ENCODE assay signal across 16 cellular contexts in genomic region chr19:49107625-49108459, GRCh38. TPM values are rescaled to one million over a fixed set of nuclear protein-coding genes. Genes with fewer than 3 reads are reported as not detected.
DNase-seq lines count a peak whose midpoint lies in the region; ATAC-seq, FAIRE-seq and TF ChIP-seq lines count a peak whose summit lies in the region.
"Had no signal": no experiment of that assay in that cellular context is flagged by ENCODE, and none has a peak within 500 bp of the region (broad histone marks: within the 10 kb centered on the region; RNA-seq: fewer than 3 reads in every experiment).

No MANE protein-coding gene starts in this region.

- intact Hi-C loops in HepG2 (cut with micrococcal nuclease; ENCODE audit: unreplicated experiment) (no loop called here), right lobe of liver (cut with DNase I) (no loop called here), PC-9 (cut with micrococcal nuclease; ENCODE audit: unreplicated experiment) (no loop called here)

- no peaks in the 10 kb centered on the region for H3K9me2 ChIP-seq in PC-9 (ENCODE audit: insufficient read depth)

- ATAC-seq in HepG2 (no peak), right lobe of liver (no peak), esophagus mucosa (peak; percentile 30), GM21515 (IDR thresholded peaks at IDR 0.05; ENCODE audit: unreplicated experiment) (no peak), GM18502 (IDR thresholded peaks at IDR 0.05; ENCODE audit: poor library complexity, unreplicated experiment) (no peak)

- H3K79me2 ChIP-seq in HepG2 (ENCODE audit: insufficient read depth, low read length) (no peaks in the 10 kb centered on the region), PC-9 (ENCODE audit: low read depth) (no peaks in the 10 kb centered on the region)

- peaks cover 3% of the 10 kb centered on the region for H3K4me1 ChIP-seq in HepG2 (ENCODE audit: insufficient read depth, low read length)
- no peaks in the 10 kb centered on the region for H3K4me1 ChIP-seq in right lobe of liver
- no peaks in the 10 kb centered on the region for H3K4me1 ChIP-seq in PC-9 (replicated peaks; ENCODE audit: insufficient read depth)
- H3K4me1 ChIP-seq: Peyer's patch had no signal

- H2AFZ ChIP-seq in HepG2 (ENCODE audit: low read length) (no peak overlapping the region), PC-9 (no peak overlapping the region)

- TF ChIP-seq RAD21 in HepG2 (CRISPR knock-in tag; IDR thresholded peaks at IDR 0.05) = no peak

- WGBS in HepG2 (ENCODE audit: low lambda C conversion rate) = 98% methylated on average over 89 of the region's 93 CpGs
- WGBS in right lobe of liver (ENCODE audit: insufficient coverage, low coverage, low lambda C conversion rate, missing lambda C conversion rate) = 98% methylated on average over 33 of the region's 93 CpGs

- TF ChIP-seq POLR2A in HepG2 (IDR thresholded peaks at IDR 0.05; ENCODE audit: insufficient read depth in 1 of 2, low read depth in 2 of 2, low read length in 2 of 2) = no peak
- TF ChIP-seq POLR2A in right lobe of liver (IDR thresholded peaks at IDR 0.05) = no peak

- H4K20me1 ChIP-seq in HepG2 (ENCODE audit: insufficient read depth, low read length) = peaks cover 20% of the 10 kb centered on the region
- peaks cover 52% of the 10 kb centered on the region for H4K20me1 ChIP-seq in PC-9 (ENCODE audit: insufficient read depth)

- H3K9me3 ChIP-seq in HepG2 (ENCODE audit: low read length) = no peaks in the 10 kb centered on the region
- no peaks in the 10 kb centered on the region for H3K9me3 ChIP-seq in right lobe of liver
- H3K9me3 ChIP-seq in PC-9 (ENCODE audit: insufficient read depth, low read depth) = no peaks in the 10 kb centered on the region
- H3K9me3 ChIP-seq: Peyer's patch had no signal

- TF ChIP-seq EP300 in HepG2 (IDR thresholded peaks at IDR 0.05; ENCODE audit: low read depth in 2 of 2, low read length in 2 of 2) (no peak), HepG2 (CRISPR knock-in tag; IDR thresholded peaks at IDR 0.05; ENCODE audit: borderline replicate concordance) (no peak)

- in situ Hi-C loops in HepG2 (cut with HindIII; ENCODE audit: extremely low pct_ligation_motif_present, low pct_unique_long_range_greater_than_20kb) = no loop called here

- CTCF ChIA-PET in HepG2 (lab: Yijun Ruan, JAX; ENCODE audit: low intra/inter-chr PET ratio, low total read pairs) = interaction anchor here (1.8 kb wide), 1 partner anchor 10 kb away, joined by 7 read pairs; no protein-coding TSS in a partner anchor
- CTCF ChIA-PET in PC-9 (lab: Charles Lee) = interaction anchor here (0.7 to 0.8 kb wide), 2 partner anchors 86 to 108 kb away, joined by 3 to 5 read pairs; no protein-coding TSS in a partner anchor

- TF ChIP-seq CTCF in HepG2 (CRISPR knock-in tag; IDR thresholded peaks at IDR 0.05) = no peak
- no peak for TF ChIP-seq CTCF in right lobe of liver (IDR thresholded peaks at IDR 0.05)
- no peak for TF ChIP-seq CTCF in PC-9 (conservative IDR thresholded peaks at IDR 0.05)

- no peak overlapping the region for H3K9ac ChIP-seq in HepG2 (ENCODE audit: insufficient read depth, low read depth, low read length)

- H3K36me3 ChIP-seq in HepG2 (replicated peaks in 1 of 2; ENCODE audit: control insufficient read depth in 1 of 2, insufficient read depth in 2 of 2, low read length in 2 of 2) (peaks cover 13 to 61% of the 10 kb centered on the region in 2 experiments; a peak in 4 of 5 replicates), right lobe of liver (peaks cover 0 to 51% (median 16%) of the 10 kb centered on the region in 4 donors), PC-9 (ENCODE audit: low read depth) (peaks cover 32% of the 10 kb centered on the region)

- no peak for FAIRE-seq in HepG2 (lab: Jason Lieb, UNC)

- H3F3A ChIP-seq in PC-9 (ENCODE audit: insufficient read depth, low read depth) = peaks cover 72% of the 10 kb centered on the region

- H3K27ac ChIP-seq in HepG2 (ENCODE audit: extremely low read length, insufficient read depth, low read length) (no peak overlapping the region), right lobe of liver (no peak overlapping the region), PC-9 (no peak overlapping the region)
- H3K27ac ChIP-seq: Peyer's patch had no signal

- H3K4me2 ChIP-seq in HepG2 (ENCODE audit: low read depth, low read length) (no peak overlapping the region), PC-9 (no peak overlapping the region)

- H3K27me3 ChIP-seq in HepG2 (ENCODE audit: control insufficient read depth in 1 of 2, insufficient read depth in 2 of 2, low read length in 2 of 2) (no peaks in the 10 kb centered on the region), right lobe of liver (no peaks in the 10 kb centered on the region), PC-9 (ENCODE audit: insufficient read depth, low read depth) (no peaks in the 10 kb centered on the region)
- H3K27me3 ChIP-seq: Peyer's patch had no signal

- POLR2A ChIA-PET in HepG2 (lab: Yijun Ruan, JAX) = no interaction called here
- POLR2A ChIA-PET in PC-9 (lab: Charles Lee; ENCODE audit: unreplicated experiment) = no interaction called here

- H3K4me3 ChIP-seq in HepG2 (replicated peaks in 1 of 3; ENCODE audit: insufficient read depth in 1 of 3, low read depth in 2 of 3, low read length in 3 of 3) (no peak overlapping the region), right lobe of liver (no peak overlapping the region), PC-9 (no peak overlapping the region)
- H3K4me3 ChIP-seq: Peyer's patch had no signal

- BruUV-seq in HepG2 (replicated peaks; lab: Mats Ljungman, UMichigan) (TSS peak; percentile 45), PC-9 (replicated peaks; lab: Mats Ljungman, UMichigan) (TSS peak; percentile 16)

- no peak for DNase-seq in HepG2 (ENCODE audit: low spot score)
- DNase-seq in right lobe of liver = no peak
- DNase-seq in PC-9 = no peak
- no peak for DNase-seq in HuH-7.5 (ENCODE audit: low spot score)
- DNase-seq: CD8-positive, alpha-beta memory T cell; H7; NCI-H1092 treated with DMSO at 0.1 percent for 48 hours; NCI-H1694; NCI-H2107; Peyer's patch had no signal

RNA-seq across cellular contexts. Expression of gene LIN7B, which starts 6.3 kb away (rescaled TPM):
- 3.5 and 5.3 TPM in 2 replicates for total RNA-seq in HepG2 (2016; rRNA removed; fragmentation: Illumina TruSeq; extraction: Trizol)
- 5.6 and 7.0 TPM in 2 replicates for total RNA-seq in HepG2 (2016; cell fraction: cytosol; rRNA removed; fragmentation: Illumina TruSeq; extraction: Trizol; ENCODE audit: low read depth)
- total RNA-seq in HepG2 (2016; cell fraction: insoluble cytoplasmic fraction; rRNA removed; fragmentation: Illumina TruSeq; extraction: Trizol) = 2.9 and 5.2 TPM in 2 replicates
- 6.4 and 6.9 TPM in 2 replicates for total RNA-seq in HepG2 (2016; cell fraction: membrane; rRNA removed; fragmentation: Illumina TruSeq; extraction: Trizol)
- 3.4 and 4.1 TPM in 2 replicates for total RNA-seq in HepG2 (2016; cell fraction: nucleus; rRNA removed; fragmentation: Illumina TruSeq; extraction: Trizol)
- 7.6 and 8.6 TPM in 2 replicates for polyA plus RNA-seq in HepG2 (2011; rRNA removed)
- 5.0 and 9.3 TPM in 2 replicates for polyA plus RNA-seq in HepG2 (2011; cell fraction: cytosol; rRNA removed)
- 15.9 and 17.9 TPM in 2 replicates for polyA plus RNA-seq in HepG2 (2011; cell fraction: nucleus; rRNA removed)
- polyA plus RNA-seq in HepG2 (2012) = 3.9 and 4.2 TPM in 2 replicates
- 4.7 and 5.8 TPM in 2 replicates for polyA plus RNA-seq in HepG2 (2016; cell fraction: cytosol; fragmentation: Illumina TruSeq; extraction: Trizol; ENCODE audit: low read depth)
- polyA plus RNA-seq in HepG2 (2016; cell fraction: insoluble cytoplasmic fraction; fragmentation: Illumina TruSeq; extraction: Trizol; ENCODE audit: low read depth) = 3.3 and 3.7 TPM in 2 replicates
- polyA plus RNA-seq in HepG2 (2016; cell fraction: membrane; fragmentation: Illumina TruSeq; extraction: Trizol; ENCODE audit: low read depth) = 2.7 and 6.8 TPM in 2 replicates
- 8.3 and 9.6 TPM in 2 replicates for polyA plus RNA-seq in HepG2 (2016; cell fraction: nucleus; fragmentation: Illumina TruSeq; extraction: Trizol; ENCODE audit: insufficient read depth, low read depth)
- 3.8 and 4.0 TPM in 2 replicates for polyA minus RNA-seq in HepG2 (2011; rRNA and poly(A)+ RNA removed; ENCODE audit: low replicate concordance)
- polyA minus RNA-seq in HepG2 (2011; cell fraction: cytosol; rRNA and poly(A)+ RNA removed) = 0.88 and 1.7 TPM in 2 replicates
- polyA minus RNA-seq in HepG2 (2011; cell fraction: nucleus; rRNA and poly(A)+ RNA removed) = 4.9 and 8.3 TPM in 2 replicates
- 1 to 10 TPM; 1.5 to 4.3 (median 2.4) TPM for total RNA-seq in right lobe of liver
- 6.5 and 7.0 TPM in 2 replicates for total RNA-seq in PC-9 (2021)
- total RNA-seq in esophagus mucosa = 11.7 TPM

RNA-seq across cellular contexts. Expression of gene C19orf73, which starts 11.1 kb away (rescaled TPM):
- total RNA-seq in HepG2 (2016; rRNA removed; fragmentation: Illumina TruSeq; extraction: Trizol) (0.80 and 1.4 TPM in 2 replicates), right lobe of liver (1 to 10 TPM in 5 of 6 experiments, under 1 TPM in 1; 0.73 to 8.1 (median 1.5) TPM), PC-9 (2021) (1.5 and 3.0 TPM in 2 replicates), esophagus mucosa (1.3 TPM)
- 1.6 and 3.1 TPM in 2 replicates for total RNA-seq in HepG2 (2016; cell fraction: cytosol; rRNA removed; fragmentation: Illumina TruSeq; extraction: Trizol; ENCODE audit: low read depth)
- 1.6 and 1.9 TPM in 2 replicates for total RNA-seq in HepG2 (2016; cell fraction: insoluble cytoplasmic fraction; rRNA removed; fragmentation: Illumina TruSeq; extraction: Trizol)
- 2.1 and 2.4 TPM in 2 replicates for total RNA-seq in HepG2 (2016; cell fraction: membrane; rRNA removed; fragmentation: Illumina TruSeq; extraction: Trizol)
- 0.59 and 0.94 TPM in 2 replicates for total RNA-seq in HepG2 (2016; cell fraction: nucleus; rRNA removed; fragmentation: Illumina TruSeq; extraction: Trizol)
- polyA plus RNA-seq in HepG2 (2011; rRNA removed) = 1.5 and 3.0 TPM in 2 replicates
- 2.6 TPM in 2 replicates for polyA plus RNA-seq in HepG2 (2011; cell fraction: cytosol; rRNA removed)
- polyA plus RNA-seq in HepG2 (2011; cell fraction: nucleus; rRNA removed) = 3.8 and 4.8 TPM in 2 replicates
- 1.1 and 1.9 TPM in 2 replicates for polyA plus RNA-seq in HepG2 (2012)
- 2.0 and 2.7 TPM in 2 replicates for polyA plus RNA-seq in HepG2 (2016; cell fraction: cytosol; fragmentation: Illumina TruSeq; extraction: Trizol; ENCODE audit: low read depth)
- polyA plus RNA-seq in HepG2 (2016; cell fraction: insoluble cytoplasmic fraction; fragmentation: Illumina TruSeq; extraction: Trizol; ENCODE audit: low read depth) = 1.6 and 2.2 TPM in 2 replicates
- 1.5 and 1.6 TPM in 2 replicates for polyA plus RNA-seq in HepG2 (2016; cell fraction: membrane; fragmentation: Illumina TruSeq; extraction: Trizol; ENCODE audit: low read depth)
- 0.74 TPM in 1 of 2 replicates, not detected in the other for polyA plus RNA-seq in HepG2 (2016; cell fraction: nucleus; fragmentation: Illumina TruSeq; extraction: Trizol; ENCODE audit: insufficient read depth, low read depth)
- 1.3 TPM in 2 replicates for polyA minus RNA-seq in HepG2 (2011; rRNA and poly(A)+ RNA removed; ENCODE audit: low replicate concordance)
- 0.89 and 1.2 TPM in 2 replicates for polyA minus RNA-seq in HepG2 (2011; cell fraction: cytosol; rRNA and poly(A)+ RNA removed)
- polyA minus RNA-seq in HepG2 (2011; cell fraction: nucleus; rRNA and poly(A)+ RNA removed) = 1.8 and 3.0 TPM in 2 replicates

RNA-seq across cellular contexts. Expression of gene PPFIA3, which starts 11.5 kb away (rescaled TPM):
- total RNA-seq in HepG2 (2016; rRNA removed; fragmentation: Illumina TruSeq; extraction: Trizol) (6.3 and 8.6 TPM in 2 replicates), right lobe of liver (1 to 10 TPM; 1.8 to 6.6 (median 3.1) TPM), PC-9 (2021) (8.3 and 10.1 TPM in 2 replicates), esophagus mucosa (9.2 TPM)
- 1.9 and 2.7 TPM in 2 replicates for total RNA-seq in HepG2 (2016; cell fraction: cytosol; rRNA removed; fragmentation: Illumina TruSeq; extraction: Trizol; ENCODE audit: low read depth)
- total RNA-seq in HepG2 (2016; cell fraction: insoluble cytoplasmic fraction; rRNA removed; fragmentation: Illumina TruSeq; extraction: Trizol) = 6.5 and 8.9 TPM in 2 replicates
- 4.5 and 5.6 TPM in 2 replicates for total RNA-seq in HepG2 (2016; cell fraction: membrane; rRNA removed; fragmentation: Illumina TruSeq; extraction: Trizol)
- 8.1 and 9.0 TPM in 2 replicates for total RNA-seq in HepG2 (2016; cell fraction: nucleus; rRNA removed; fragmentation: Illumina TruSeq; extraction: Trizol)
- polyA plus RNA-seq in HepG2 (2011; rRNA removed) = 6.7 and 8.9 TPM in 2 replicates
- polyA plus RNA-seq in HepG2 (2011; cell fraction: cytosol; rRNA removed) = 6.0 and 7.5 TPM in 2 replicates
- polyA plus RNA-seq in HepG2 (2011; cell fraction: nucleus; rRNA removed) = 37.0 and 50.3 TPM in 2 replicates
- 9.4 and 9.5 TPM in 2 replicates for polyA plus RNA-seq in HepG2 (2012)
- polyA plus RNA-seq in HepG2 (2016; cell fraction: cytosol; fragmentation: Illumina TruSeq; extraction: Trizol; ENCODE audit: low read depth) = 1.9 and 2.8 TPM in 2 replicates
- 6.2 and 6.5 TPM in 2 replicates for polyA plus RNA-seq in HepG2 (2016; cell fraction: insoluble cytoplasmic fraction; fragmentation: Illumina TruSeq; extraction: Trizol; ENCODE audit: low read depth)
- 3.3 and 4.2 TPM in 2 replicates for polyA plus RNA-seq in HepG2 (2016; cell fraction: membrane; fragmentation: Illumina TruSeq; extraction: Trizol; ENCODE audit: low read depth)
- 21.5 and 24.1 TPM in 2 replicates for polyA plus RNA-seq in HepG2 (2016; cell fraction: nucleus; fragmentation: Illumina TruSeq; extraction: Trizol; ENCODE audit: insufficient read depth, low read depth)
- polyA minus RNA-seq in HepG2 (2011; rRNA and poly(A)+ RNA removed; ENCODE audit: low replicate concordance) = 8.5 and 15.8 TPM in 2 replicates
- polyA minus RNA-seq in HepG2 (2011; cell fraction: cytosol; rRNA and poly(A)+ RNA removed) = 4.9 and 5.9 TPM in 2 replicates
- polyA minus RNA-seq in HepG2 (2011; cell fraction: nucleus; rRNA and poly(A)+ RNA removed) = 13.8 and 16.6 TPM in 2 replicates

RNA-seq across cellular contexts. Expression of gene SNRNP70, which starts 22.6 kb away (rescaled TPM):
- total RNA-seq in HepG2 (2016; rRNA removed; fragmentation: Illumina TruSeq; extraction: Trizol) (85.9 and 150 TPM in 2 replicates), right lobe of liver (100 to 1,000 TPM in 5 of 6 experiments, 10 to 100 TPM in 1; 80.8 to 187 (median 123) TPM), PC-9 (2021) (151 and 199 TPM in 2 replicates), esophagus mucosa (82.3 TPM)
- 11.5 and 14.5 TPM in 2 replicates for total RNA-seq in HepG2 (2016; cell fraction: cytosol; rRNA removed; fragmentation: Illumina TruSeq; extraction: Trizol; ENCODE audit: low read depth)
- 75.6 and 153 TPM in 2 replicates for total RNA-seq in HepG2 (2016; cell fraction: insoluble cytoplasmic fraction; rRNA removed; fragmentation: Illumina TruSeq; extraction: Trizol)
- total RNA-seq in HepG2 (2016; cell fraction: membrane; rRNA removed; fragmentation: Illumina TruSeq; extraction: Trizol) = 24.7 and 25.3 TPM in 2 replicates
- 111 and 131 TPM in 2 replicates for total RNA-seq in HepG2 (2016; cell fraction: nucleus; rRNA removed; fragmentation: Illumina TruSeq; extraction: Trizol)
- 210 and 272 TPM in 2 replicates for polyA plus RNA-seq in HepG2 (2011; rRNA removed)
- 54.3 and 101 TPM in 2 replicates for polyA plus RNA-seq in HepG2 (2011; cell fraction: cytosol; rRNA removed)
- polyA plus RNA-seq in HepG2 (2011; cell fraction: nucleus; rRNA removed) = 2,510 and 2,895 TPM in 2 replicates
- 150 and 238 TPM in 2 replicates for polyA plus RNA-seq in HepG2 (2012)
- 10.9 and 11.3 TPM in 2 replicates for polyA plus RNA-seq in HepG2 (2016; cell fraction: cytosol; fragmentation: Illumina TruSeq; extraction: Trizol; ENCODE audit: low read depth)
- 110 and 134 TPM in 2 replicates for polyA plus RNA-seq in HepG2 (2016; cell fraction: insoluble cytoplasmic fraction; fragmentation: Illumina TruSeq; extraction: Trizol; ENCODE audit: low read depth)
- 12.6 and 14.1 TPM in 2 replicates for polyA plus RNA-seq in HepG2 (2016; cell fraction: membrane; fragmentation: Illumina TruSeq; extraction: Trizol; ENCODE audit: low read depth)
- polyA plus RNA-seq in HepG2 (2016; cell fraction: nucleus; fragmentation: Illumina TruSeq; extraction: Trizol; ENCODE audit: insufficient read depth, low read depth) = 389 and 398 TPM in 2 replicates
- 69.0 and 98.0 TPM in 2 replicates for polyA minus RNA-seq in HepG2 (2011; rRNA and poly(A)+ RNA removed; ENCODE audit: low replicate concordance)
- polyA minus RNA-seq in HepG2 (2011; cell fraction: cytosol; rRNA and poly(A)+ RNA removed) = 31.5 and 36.6 TPM in 2 replicates
- 105 and 134 TPM in 2 replicates for polyA minus RNA-seq in HepG2 (2011; cell fraction: nucleus; rRNA and poly(A)+ RNA removed)

RNA-seq across cellular contexts. Expression of gene KCNA7, which starts 35.3 kb away (rescaled TPM):
- total RNA-seq in HepG2 (2016; rRNA removed; fragmentation: Illumina TruSeq; extraction: Trizol) (not detected in 2 replicates), right lobe of liver (not detected), PC-9 (2021) (not detected in 2 replicates), esophagus mucosa (not detected)
- not detected in 2 replicates for total RNA-seq in HepG2 (2016; cell fraction: cytosol; rRNA removed; fragmentation: Illumina TruSeq; extraction: Trizol; ENCODE audit: low read depth)
- total RNA-seq in HepG2 (2016; cell fraction: insoluble cytoplasmic fraction; rRNA removed; fragmentation: Illumina TruSeq; extraction: Trizol) = not detected in 2 replicates
- total RNA-seq in HepG2 (2016; cell fraction: membrane; rRNA removed; fragmentation: Illumina TruSeq; extraction: Trizol) = not detected in 2 replicates
- total RNA-seq in HepG2 (2016; cell fraction: nucleus; rRNA removed; fragmentation: Illumina TruSeq; extraction: Trizol) = not detected in 2 replicates
- not detected in 2 replicates for polyA plus RNA-seq in HepG2 (2011; rRNA removed)
- polyA plus RNA-seq in HepG2 (2011; cell fraction: cytosol; rRNA removed) = not detected in 2 replicates
- not detected in 2 replicates for polyA plus RNA-seq in HepG2 (2011; cell fraction: nucleus; rRNA removed)
- polyA plus RNA-seq in HepG2 (2012) = not detected in 2 replicates
- polyA plus RNA-seq in HepG2 (2016; cell fraction: cytosol; fragmentation: Illumina TruSeq; extraction: Trizol; ENCODE audit: low read depth) = not detected in 2 replicates
- not detected in 2 replicates for polyA plus RNA-seq in HepG2 (2016; cell fraction: insoluble cytoplasmic fraction; fragmentation: Illumina TruSeq; extraction: Trizol; ENCODE audit: low read depth)
- polyA plus RNA-seq in HepG2 (2016; cell fraction: membrane; fragmentation: Illumina TruSeq; extraction: Trizol; ENCODE audit: low read depth) = not detected in 2 replicates
- not detected in 2 replicates for polyA plus RNA-seq in HepG2 (2016; cell fraction: nucleus; fragmentation: Illumina TruSeq; extraction: Trizol; ENCODE audit: insufficient read depth, low read depth)
- polyA minus RNA-seq in HepG2 (2011; rRNA and poly(A)+ RNA removed; ENCODE audit: low replicate concordance) = not detected in 2 replicates
- polyA minus RNA-seq in HepG2 (2011; cell fraction: cytosol; rRNA and poly(A)+ RNA removed) = not detected in 2 replicates
- not detected in 2 replicates for polyA minus RNA-seq in HepG2 (2011; cell fraction: nucleus; rRNA and poly(A)+ RNA removed)
- total RNA-seq: CD8-positive, alpha-beta memory T cell; Daoy; H7; Peyer's patch had no signal
- polyA plus RNA-seq: AG04450; BJ; CD8-positive, alpha-beta memory T cell had no signal
